8 cellular contexts compared by ENCODE assay signal in the genomic region with DNA sequence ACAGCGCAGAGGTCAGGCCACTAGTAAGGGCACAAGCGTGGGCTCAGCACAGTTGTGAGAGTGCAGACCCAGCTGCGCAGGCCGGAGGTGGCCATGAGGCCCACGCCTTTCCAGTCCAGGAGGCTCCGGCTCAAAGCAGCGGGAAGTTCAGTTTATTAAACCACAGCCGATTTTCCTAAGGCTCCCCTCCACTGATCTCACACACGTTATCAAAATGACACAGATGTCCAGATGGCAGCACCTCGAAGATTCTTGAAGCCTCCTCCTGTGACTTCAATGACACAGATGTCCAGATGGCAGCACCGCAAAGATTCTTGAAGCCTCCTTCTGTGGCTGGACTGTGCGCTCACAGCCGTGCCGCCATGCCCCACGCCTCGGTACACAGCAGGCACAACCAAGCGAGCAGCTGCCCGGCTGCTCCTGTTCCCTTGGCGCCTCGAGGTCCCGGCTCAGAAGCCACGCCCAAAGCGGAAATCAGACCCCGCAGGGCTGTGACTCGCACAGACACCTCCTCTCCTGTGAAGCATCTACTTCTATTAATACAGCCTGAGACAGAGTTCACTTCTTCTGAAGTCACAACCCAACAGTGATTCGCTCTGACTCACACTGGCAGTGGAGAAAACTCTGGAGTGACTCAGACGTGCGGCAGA.
DNase-seq lines count a peak whose midpoint lies in the region; ATAC-seq and TF ChIP-seq lines count a peak whose summit lies in the region.

No MANE protein-coding gene starts in this region.

- DNase-seq in ELF-1 (ENCODE audit: low read depth, low spot score): peak; percentile 57
- peak; percentile 22 for DNase-seq in NCI-H2107 treated with DMSO at 0.1 percent for 48 hours (lab: John Stamatoyannopoulos, UW; ENCODE audit: unreplicated experiment)
- DNase-seq in activated CD8-positive, alpha-beta memory T cell treated with anti-CD3 and anti-CD28 coated beads, Interleukin-2, amount 10 ng/mL, durations not matched to agents 7 days and 5 days: peak; percentile 74
- DNase-seq in fibroblast of villous mesenchyme (ENCODE audit: low read depth): peak; percentile 87
- DNase-seq in stimulated activated CD4-positive, alpha-beta T cell treated with anti-CD3 and anti-CD28 coated beads, Interleukin-2, amount 100 ng/mL, for 24 hours: peak; percentile 70 to 77
- DNase-seq in NCI-H1417 treated with DMSO at 0.1 percent for 48 hours (lab: John Stamatoyannopoulos, UW): no peak
- DNase-seq in medulla oblongata (ENCODE audit: extremely low spot score): no peak

- H3K9me3 Mint-ChIP-seq in activated CD8-positive, alpha-beta memory T cell treated with anti-CD3 and anti-CD28 coated beads, Interleukin-2, amount 10 ng/mL, durations not matched to agents 7 days and 5 days (ENCODE audit: low read depth): no peaks in the 10 kb centered on the region

- H3K36me3 Mint-ChIP-seq in activated CD8-positive, alpha-beta memory T cell treated with anti-CD3 and anti-CD28 coated beads, Interleukin-2, amount 10 ng/mL, durations not matched to agents 7 days and 5 days: peaks cover 7% of the 10 kb centered on the region

- CTCF ChIA-PET in activated CD8-positive, alpha-beta memory T cell treated with anti-CD3 and anti-CD28 coated beads, Interleukin-2, amount 10 ng/mL, durations not matched to agents 7 days and 5 days (lab: Charles Lee): no interaction called here

- no peak overlapping the region for H3K27ac Mint-ChIP-seq in activated CD8-positive, alpha-beta memory T cell treated with anti-CD3 and anti-CD28 coated beads, Interleukin-2, amount 10 ng/mL, durations not matched to agents 7 days and 5 days

- H3K4me1 Mint-ChIP-seq in activated CD8-positive, alpha-beta memory T cell treated with anti-CD3 and anti-CD28 coated beads, Interleukin-2, amount 10 ng/mL, durations not matched to agents 7 days and 5 days: peaks cover 36% of the 10 kb centered on the region

- H3K27me3 Mint-ChIP-seq in activated CD8-positive, alpha-beta memory T cell treated with anti-CD3 and anti-CD28 coated beads, Interleukin-2, amount 10 ng/mL, durations not matched to agents 7 days and 5 days: peaks cover 7% of the 10 kb centered on the region

- H3K4me3 Mint-ChIP-seq in activated CD8-positive, alpha-beta memory T cell treated with anti-CD3 and anti-CD28 coated beads, Interleukin-2, amount 10 ng/mL, durations not matched to agents 7 days and 5 days: peak overlapping the region; percentile 58

- peak; percentile 71 for ATAC-seq in activated CD8-positive, alpha-beta memory T cell treated with anti-CD3 and anti-CD28 coated beads, Interleukin-2, amount 10 ng/mL, durations not matched to agents 7 days and 5 days
- ATAC-seq in GM21526 (IDR thresholded peaks at IDR 0.05; ENCODE audit: low FRiP score, unreplicated experiment): no peak

- no peak for TF ChIP-seq CTCF in fibroblast of villous mesenchyme (IDR thresholded peaks at IDR 0.05; ENCODE audit: insufficient read depth, low read depth, low read length)

- H3K4me3 ChIP-seq in fibroblast of villous mesenchyme (ENCODE audit: low read depth, low read length): no peak overlapping the region

Comparison
In these comparisons a context has a peak if more than half of its experiments do, and no peak if none do; other contexts are left out.
1. DNase-seq: peak in ELF-1 (single experiment), NCI-H2107 treated with DMSO at 0.1 percent for 48 hours (single experiment), activated CD8-positive, alpha-beta memory T cell treated with anti-CD3 and anti-CD28 coated beads, Interleukin-2, amount 10 ng/mL, durations not matched to agents 7 days and 5 days (single experiment), fibroblast of villous mesenchyme (single experiment) and stimulated activated CD4-positive, alpha-beta T cell treated with anti-CD3 and anti-CD28 coated beads, Interleukin-2, amount 100 ng/mL, for 24 hours (2 of 2); none in NCI-H1417 treated with DMSO at 0.1 percent for 48 hours (single experiment) and medulla oblongata (single experiment).